1 cellular context compared by ENCODE assay signal in the genomic region with DNA sequence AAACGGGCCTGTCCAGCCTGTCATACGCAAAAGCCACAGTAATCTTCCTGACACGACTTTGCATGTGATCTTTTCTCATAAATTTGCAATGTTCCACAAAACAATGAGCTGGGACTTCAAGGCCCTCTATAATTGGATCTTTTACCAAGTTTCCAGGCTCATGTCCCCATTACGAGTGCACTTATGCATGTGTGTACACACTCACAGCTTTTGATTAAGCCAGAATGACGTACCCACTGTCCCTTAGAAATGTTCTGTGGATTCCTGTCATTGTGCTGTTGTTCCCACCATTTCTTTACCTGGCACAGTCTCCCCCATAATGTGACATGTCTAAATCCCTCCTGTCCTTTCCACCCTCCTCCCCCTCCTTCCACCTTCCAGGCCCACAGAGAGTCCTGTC.
TF ChIP-seq lines count a peak whose summit lies in the region.

No MANE protein-coding gene starts in this region.

TF ChIP-seq in HepG2, 621 proteins besides CTCF, POLR2A, EP300 and RAD21:
- TF ChIP-seq, protein P1, sequence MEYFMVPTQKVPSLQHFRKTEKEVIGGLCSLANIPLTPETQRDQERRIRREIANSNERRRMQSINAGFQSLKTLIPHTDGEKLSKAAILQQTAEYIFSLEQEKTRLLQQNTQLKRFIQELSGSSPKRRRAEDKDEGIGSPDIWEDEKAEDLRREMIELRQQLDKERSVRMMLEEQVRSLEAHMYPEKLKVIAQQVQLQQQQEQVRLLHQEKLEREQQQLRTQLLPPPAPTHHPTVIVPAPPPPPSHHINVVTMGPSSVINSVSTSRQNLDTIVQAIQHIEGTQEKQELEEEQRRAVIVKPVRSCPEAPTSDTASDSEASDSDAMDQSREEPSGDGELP (IDR thresholded peaks at IDR 0.05; ENCODE audit: borderline replicate concordance, low read depth): no peak
- TF ChIP-seq, protein P2, sequence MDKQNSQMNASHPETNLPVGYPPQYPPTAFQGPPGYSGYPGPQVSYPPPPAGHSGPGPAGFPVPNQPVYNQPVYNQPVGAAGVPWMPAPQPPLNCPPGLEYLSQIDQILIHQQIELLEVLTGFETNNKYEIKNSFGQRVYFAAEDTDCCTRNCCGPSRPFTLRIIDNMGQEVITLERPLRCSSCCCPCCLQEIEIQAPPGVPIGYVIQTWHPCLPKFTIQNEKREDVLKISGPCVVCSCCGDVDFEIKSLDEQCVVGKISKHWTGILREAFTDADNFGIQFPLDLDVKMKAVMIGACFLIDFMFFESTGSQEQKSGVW (CRISPR knock-in tag; IDR thresholded peaks at IDR 0.05; ENCODE audit: borderline replicate concordance): no peak
- TF ChIP-seq BRCA1 (CRISPR knock-in tag; IDR thresholded peaks at IDR 0.05) (no peak), ARNT2 (CRISPR knock-in tag; IDR thresholded peaks at IDR 0.05; ENCODE audit: low read depth) (no peak), NR2F1 (CRISPR knock-in tag; IDR thresholded peaks at IDR 0.05) (no peak), ETV6 (CRISPR knock-in tag; conservative IDR thresholded peaks at IDR 0.05) (no peak)
- TF ChIP-seq, protein P3, sequence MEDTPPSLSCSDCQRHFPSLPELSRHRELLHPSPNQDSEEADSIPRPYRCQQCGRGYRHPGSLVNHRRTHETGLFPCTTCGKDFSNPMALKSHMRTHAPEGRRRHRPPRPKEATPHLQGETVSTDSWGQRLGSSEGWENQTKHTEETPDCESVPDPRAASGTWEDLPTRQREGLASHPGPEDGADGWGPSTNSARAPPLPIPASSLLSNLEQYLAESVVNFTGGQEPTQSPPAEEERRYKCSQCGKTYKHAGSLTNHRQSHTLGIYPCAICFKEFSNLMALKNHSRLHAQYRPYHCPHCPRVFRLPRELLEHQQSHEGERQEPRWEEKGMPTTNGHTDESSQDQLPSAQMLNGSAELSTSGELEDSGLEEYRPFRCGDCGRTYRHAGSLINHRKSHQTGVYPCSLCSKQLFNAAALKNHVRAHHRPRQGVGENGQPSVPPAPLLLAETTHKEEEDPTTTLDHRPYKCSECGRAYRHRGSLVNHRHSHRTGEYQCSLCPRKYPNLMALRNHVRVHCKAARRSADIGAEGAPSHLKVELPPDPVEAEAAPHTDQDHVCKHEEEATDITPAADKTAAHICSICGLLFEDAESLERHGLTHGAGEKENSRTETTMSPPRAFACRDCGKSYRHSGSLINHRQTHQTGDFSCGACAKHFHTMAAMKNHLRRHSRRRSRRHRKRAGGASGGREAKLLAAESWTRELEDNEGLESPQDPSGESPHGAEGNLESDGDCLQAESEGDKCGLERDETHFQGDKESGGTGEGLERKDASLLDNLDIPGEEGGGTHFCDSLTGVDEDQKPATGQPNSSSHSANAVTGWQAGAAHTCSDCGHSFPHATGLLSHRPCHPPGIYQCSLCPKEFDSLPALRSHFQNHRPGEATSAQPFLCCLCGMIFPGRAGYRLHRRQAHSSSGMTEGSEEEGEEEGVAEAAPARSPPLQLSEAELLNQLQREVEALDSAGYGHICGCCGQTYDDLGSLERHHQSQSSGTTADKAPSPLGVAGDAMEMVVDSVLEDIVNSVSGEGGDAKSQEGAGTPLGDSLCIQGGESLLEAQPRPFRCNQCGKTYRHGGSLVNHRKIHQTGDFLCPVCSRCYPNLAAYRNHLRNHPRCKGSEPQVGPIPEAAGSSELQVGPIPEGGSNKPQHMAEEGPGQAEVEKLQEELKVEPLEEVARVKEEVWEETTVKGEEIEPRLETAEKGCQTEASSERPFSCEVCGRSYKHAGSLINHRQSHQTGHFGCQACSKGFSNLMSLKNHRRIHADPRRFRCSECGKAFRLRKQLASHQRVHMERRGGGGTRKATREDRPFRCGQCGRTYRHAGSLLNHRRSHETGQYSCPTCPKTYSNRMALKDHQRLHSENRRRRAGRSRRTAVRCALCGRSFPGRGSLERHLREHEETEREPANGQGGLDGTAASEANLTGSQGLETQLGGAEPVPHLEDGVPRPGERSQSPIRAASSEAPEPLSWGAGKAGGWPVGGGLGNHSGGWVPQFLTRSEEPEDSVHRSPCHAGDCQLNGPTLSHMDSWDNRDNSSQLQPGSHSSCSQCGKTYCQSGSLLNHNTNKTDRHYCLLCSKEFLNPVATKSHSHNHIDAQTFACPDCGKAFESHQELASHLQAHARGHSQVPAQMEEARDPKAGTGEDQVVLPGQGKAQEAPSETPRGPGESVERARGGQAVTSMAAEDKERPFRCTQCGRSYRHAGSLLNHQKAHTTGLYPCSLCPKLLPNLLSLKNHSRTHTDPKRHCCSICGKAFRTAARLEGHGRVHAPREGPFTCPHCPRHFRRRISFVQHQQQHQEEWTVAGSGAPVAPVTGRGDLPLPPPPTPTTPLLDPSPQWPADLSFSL (CRISPR knock-in tag; IDR thresholded peaks at IDR 0.05): no peak
TF ChIP-seq in HepG2: peak in this region for 0.
